8 cellular contexts compared by ENCODE assay signal in genomic region chr12:79886917-79887519, GRCh38. TPM values are rescaled to one million over a fixed set of nuclear protein-coding genes. Genes with fewer than 3 reads are reported as not detected.
A peak's percentile ranks its signal among the peaks of the same experiment; 100 is the strongest.
DNase-seq lines count a peak whose midpoint lies in the region; ATAC-seq and TF ChIP-seq lines count a peak whose summit lies in the region.

No MANE protein-coding gene starts in this region.

- H4K91ac ChIP-seq in mesenchymal stem cell (ENCODE audit: low read length) (no peak overlapping the region), neuronal stem cell (ENCODE audit: low read depth, low read length, poor library complexity) (no peak overlapping the region)

- TF ChIP-seq CTCF in BE2C (IDR thresholded peaks at IDR 0.05; ENCODE audit: low read depth, low read length) (peak; percentile 72), colonic mucosa (IDR thresholded peaks at IDR 0.05) (peak; percentile 46)

- DNase-seq in BE2C (no peak), NCI-H82 treated with DMSO at 0.1 percent for 48 hours (lab: John Stamatoyannopoulos, UW; ENCODE audit: unreplicated experiment) (peak; percentile 37), colonic mucosa (no peak), mesenchymal stem cell (peak; percentile 67), neuronal stem cell (ENCODE audit: low spot score) (no peak)
- DNase-seq in activated CD8-positive, alpha-beta memory T cell treated with anti-CD3 and anti-CD28 coated beads, Interleukin-2, amount 50 U/mL, for 4 hours, result no peak

- no peak overlapping the region for H3K4ac ChIP-seq in mesenchymal stem cell (ENCODE audit: low read depth in 1 of 2, low read length in 2 of 2)
- no peak overlapping the region for H3K4ac ChIP-seq in neuronal stem cell (ENCODE audit: low read length)

- H3K14ac ChIP-seq in mesenchymal stem cell (ENCODE audit: low read length in 2 of 2) (no peak overlapping the region), neuronal stem cell (ENCODE audit: low read length) (no peak overlapping the region)

- H3K79me1 ChIP-seq in mesenchymal stem cell (replicated peaks; ENCODE audit: low read length, poor library complexity, severe bottlenecking) (peaks cover 4% of the 10 kb centered on the region), neuronal stem cell (ENCODE audit: low read depth, low read length) (no peaks in the 10 kb centered on the region)

- H3K18ac ChIP-seq in mesenchymal stem cell (ENCODE audit: low read depth in 1 of 2, low read length in 2 of 2) (no peak overlapping the region), neuronal stem cell (ENCODE audit: low read length) (no peak overlapping the region)

- WGBS in mesenchymal stem cell, result 100% methylated on average over 2 of the region's 3 CpGs
- no CpG with 5 or more reads among the region's 3 CpGs for WGBS in neuronal stem cell (ENCODE audit: extremely low coverage in 2 of 2, insufficient read length in 2 of 2, insufficient replicate concordance in 1 of 2), 2 donors

- no peaks in the 10 kb centered on the region for H3K4me1 ChIP-seq in BE2C
- H3K4me1 ChIP-seq in colonic mucosa, result no peaks in the 10 kb centered on the region
- peaks cover 1% of the 10 kb centered on the region for H3K4me1 ChIP-seq in mesenchymal stem cell (ENCODE audit: control insufficient read depth, insufficient read depth, low read depth, low read length)
- H3K4me1 ChIP-seq in neuronal stem cell (ENCODE audit: control insufficient read depth in 2 of 2, insufficient read depth in 1 of 2, low read depth in 1 of 2, low read length in 2 of 2), result no peaks in the 10 kb centered on the region

- no peak overlapping the region for H2BK120ac ChIP-seq in mesenchymal stem cell (ENCODE audit: low read depth, low read length)
- H2BK120ac ChIP-seq in neuronal stem cell (ENCODE audit: low read depth, low read length), result no peak overlapping the region

- ATAC-seq in GM18517 (IDR thresholded peaks at IDR 0.05; ENCODE audit: unreplicated experiment) (peak; percentile 86), HG03342 (IDR thresholded peaks at IDR 0.05; ENCODE audit: unreplicated experiment) (peak; percentile 71)

- H3K27me3 ChIP-seq in BE2C (no peaks in the 10 kb centered on the region), colonic mucosa (no peaks in the 10 kb centered on the region), mesenchymal stem cell (ENCODE audit: control insufficient read depth in 1 of 2, insufficient read depth in 1 of 2, low read length in 2 of 2) (no peaks in the 10 kb centered on the region), neuronal stem cell (ENCODE audit: control insufficient read depth in 3 of 3, insufficient read depth in 3 of 3, low read depth in 1 of 3, low read length in 3 of 3) (no peaks in the 10 kb centered on the region)

- intact Hi-C loops in colonic mucosa (cut with DNase I), result no loop called here

- H3K36me3 ChIP-seq in BE2C (no peaks in the 10 kb centered on the region), colonic mucosa (no peaks in the 10 kb centered on the region), mesenchymal stem cell (ENCODE audit: control insufficient read depth in 1 of 2, insufficient read depth in 2 of 2, low read depth in 1 of 2, low read length in 2 of 2) (no peaks in the 10 kb centered on the region), neuronal stem cell (replicated peaks in 1 of 2; ENCODE audit: control insufficient read depth in 2 of 2, insufficient read depth in 2 of 2, low read length in 2 of 2) (peaks cover 0 to 11% of the 10 kb centered on the region in 2 donors)

- no peak overlapping the region for H3K9ac ChIP-seq in colonic mucosa (ENCODE audit: low read depth in 2 of 2, low read length in 2 of 2)
- peak overlapping the region; percentile 11 for H3K9ac ChIP-seq in mesenchymal stem cell (ENCODE audit: low read length)
- no peak overlapping the region for H3K9ac ChIP-seq in neuronal stem cell (ENCODE audit: low read depth, low read length, poor library complexity)

- H3K4me2 ChIP-seq in mesenchymal stem cell (ENCODE audit: low read length, poor library complexity, severe bottlenecking) (no peak overlapping the region), neuronal stem cell (ENCODE audit: insufficient read depth, low read length, poor library complexity, severe bottlenecking) (no peak overlapping the region)

- H2BK5ac ChIP-seq in mesenchymal stem cell (ENCODE audit: low read depth, low read length, poor library complexity, severe bottlenecking) (no peak overlapping the region), neuronal stem cell (ENCODE audit: low read length) (no peak overlapping the region)

- H2AK5ac ChIP-seq in mesenchymal stem cell (ENCODE audit: low read length, severe bottlenecking) (no peak overlapping the region), neuronal stem cell (ENCODE audit: low read depth, low read length) (no peak overlapping the region)

- H2BK12ac ChIP-seq in mesenchymal stem cell (ENCODE audit: low read length in 2 of 2) (no peak overlapping the region), neuronal stem cell (ENCODE audit: low read length) (no peak overlapping the region)

- no peaks in the 10 kb centered on the region for H3K9me3 ChIP-seq in BE2C
- no peaks in the 10 kb centered on the region for H3K9me3 ChIP-seq in colonic mucosa
- no peaks in the 10 kb centered on the region for H3K9me3 ChIP-seq in mesenchymal stem cell (ENCODE audit: control insufficient read depth, low read length)
- peaks cover 0 to 24% of the 10 kb centered on the region in 2 donors for H3K9me3 ChIP-seq in neuronal stem cell (replicated peaks in 1 of 2; ENCODE audit: control insufficient read depth in 2 of 2, insufficient read depth in 1 of 2, low read depth in 1 of 2, low read length in 2 of 2)

- H3K4me3 ChIP-seq in BE2C (ENCODE audit: low read depth, low read length) (no peak overlapping the region), colonic mucosa (no peak overlapping the region), mesenchymal stem cell (ENCODE audit: insufficient read depth in 1 of 2, low read depth in 1 of 2, low read length in 2 of 2) (no peak overlapping the region), neuronal stem cell (ENCODE audit: low read length in 2 of 2) (no peak overlapping the region)

- no peak overlapping the region for H4K8ac ChIP-seq in mesenchymal stem cell (ENCODE audit: low read length)
- no peak overlapping the region for H4K8ac ChIP-seq in neuronal stem cell (ENCODE audit: low read depth, low read length)

- H3K23ac ChIP-seq in mesenchymal stem cell (ENCODE audit: low read length in 2 of 2), result no peak overlapping the region
- H3K23ac ChIP-seq in neuronal stem cell (ENCODE audit: low read depth, low read length, poor library complexity), result no peak overlapping the region

- H2AFZ ChIP-seq in mesenchymal stem cell (ENCODE audit: low read depth, low read length), result no peak overlapping the region
- H2AFZ ChIP-seq in neuronal stem cell (ENCODE audit: low read length), result no peak overlapping the region

- H3K27ac ChIP-seq in colonic mucosa (no peak overlapping the region), mesenchymal stem cell (ENCODE audit: low read length, poor library complexity, severe bottlenecking) (no peak overlapping the region), neuronal stem cell (replicated peaks; ENCODE audit: low read length) (no peak overlapping the region)

- H2BK15ac ChIP-seq in mesenchymal stem cell (ENCODE audit: low read depth, poor library complexity, severe bottlenecking) (no peak overlapping the region), neuronal stem cell (ENCODE audit: low read length) (no peak overlapping the region)

RNA-seq across cellular contexts. Expression of gene PPP1R12A, which starts 47.9 kb away (rescaled TPM):
- polyA plus RNA-seq in BE2C (2012; ENCODE audit: insufficient read depth, insufficient read length, low read depth), result 19.2 TPM
- 10 to 100 TPM; 57.5 to 79.2 TPM for total RNA-seq in colonic mucosa
- polyA plus RNA-seq in mesenchymal stem cell (2013, experiment 1 of 2), result 167 TPM
- 165 TPM for polyA plus RNA-seq in mesenchymal stem cell (2013, experiment 2 of 2)
- polyA plus RNA-seq in neuronal stem cell (2013, experiment 1 of 2), result 119 TPM
- polyA plus RNA-seq in neuronal stem cell (2013, experiment 2 of 2), result 120 TPM

Comparison
In these comparisons a context has a peak if more than half of its experiments do, and no peak if none do; other contexts are left out.
1. DNase-seq: peak in NCI-H82 treated with DMSO at 0.1 percent for 48 hours (single experiment) and mesenchymal stem cell (single experiment); none in BE2C (single experiment), colonic mucosa (single experiment), activated CD8-positive, alpha-beta memory T cell treated with anti-CD3 and anti-CD28 coated beads, Interleukin-2, amount 50 U/mL, for 4 hours (single experiment) and neuronal stem cell (single experiment).